In genomic region chr19:10871711-10872550, GRCh38 we compare ENCODE assay signal across 8 cellular contexts. TPM values are rescaled to one million over a fixed set of nuclear protein-coding genes. Genes with fewer than 3 reads are reported as not detected.
DNase-seq lines count a peak whose midpoint lies in the region; ATAC-seq and TF ChIP-seq lines count a peak whose summit lies in the region.

No MANE protein-coding gene starts in this region.

- no peak for TF ChIP-seq CTCF in OCI-LY3 (IDR thresholded peaks at IDR 0.05; ENCODE audit: low read depth, low read length)

- peak overlapping the region; percentile 89 for H3K9ac ChIP-seq in OCI-LY3 (ENCODE audit: low read length)

- H3K9me3 Mint-ChIP-seq in activated naive CD4-positive, alpha-beta T cell treated with anti-CD3 and anti-CD28 coated beads, Interleukin-2, amount 10 ng/mL, durations not matched to agents 7 days and 5 days, result no peaks in the 10 kb centered on the region

- ATAC-seq in GM21825 (IDR thresholded peaks at IDR 0.05; ENCODE audit: unreplicated experiment) (peak; percentile 6), left cardiac atrium (peak in 1 of 2 donors; percentile 1)

- H3K27ac Mint-ChIP-seq in activated naive CD4-positive, alpha-beta T cell treated with anti-CD3 and anti-CD28 coated beads, Interleukin-2, amount 10 ng/mL, durations not matched to agents 7 days and 5 days, result peak overlapping the region; percentile 76

- no peak overlapping the region for H2AFZ ChIP-seq in OCI-LY3 (ENCODE audit: low read depth, low read length)

- peaks cover 60% of the 10 kb centered on the region for H3K4me1 ChIP-seq in OCI-LY3 (ENCODE audit: low read length)

- H3K9me3 ChIP-seq in OCI-LY3 (ENCODE audit: insufficient read depth, low read length), result no peaks in the 10 kb centered on the region

- H3K36me3 ChIP-seq in OCI-LY3 (replicated peaks; ENCODE audit: low read depth, low read length), result peaks cover 3% of the 10 kb centered on the region

- no peaks in the 10 kb centered on the region for H3K36me3 Mint-ChIP-seq in activated naive CD4-positive, alpha-beta T cell treated with anti-CD3 and anti-CD28 coated beads, Interleukin-2, amount 10 ng/mL, durations not matched to agents 7 days and 5 days

- no peaks in the 10 kb centered on the region for H3K27me3 ChIP-seq in OCI-LY3 (ENCODE audit: low read depth, low read length)

- no peaks in the 10 kb centered on the region for H3K27me3 Mint-ChIP-seq in activated naive CD4-positive, alpha-beta T cell treated with anti-CD3 and anti-CD28 coated beads, Interleukin-2, amount 10 ng/mL, durations not matched to agents 7 days and 5 days

- H3K4me1 Mint-ChIP-seq in activated naive CD4-positive, alpha-beta T cell treated with anti-CD3 and anti-CD28 coated beads, Interleukin-2, amount 10 ng/mL, durations not matched to agents 7 days and 5 days, result peaks cover 37% of the 10 kb centered on the region

- H3K4me3 Mint-ChIP-seq in activated naive CD4-positive, alpha-beta T cell treated with anti-CD3 and anti-CD28 coated beads, Interleukin-2, amount 10 ng/mL, durations not matched to agents 7 days and 5 days, result peak overlapping the region; percentile 79

- intact Hi-C loops in left cardiac atrium (cut with DNase I), result loop anchor here in 1 of 2 donors (5.0 to 10.0 kb wide), 2 partner anchors 53 to 155 kb away; partner anchors contain the start of genes DNM2, TIMM29 and YIPF2

- peak overlapping the region; percentile 87 for H3K4me3 ChIP-seq in OCI-LY3 (ENCODE audit: low read length)

- peak overlapping the region; percentile 92 for H3K4me2 ChIP-seq in OCI-LY3 (ENCODE audit: low read length)

- 0 out of 2 replicates have a peak, but pooled peaks cover 2% of the 10 kb centered on the region for H4K20me1 ChIP-seq in OCI-LY3 (ENCODE audit: insufficient read depth, low read length)

- peak overlapping the region; percentile 64 for H3K27ac ChIP-seq in OCI-LY3 (ENCODE audit: low read length)

- peak; percentile 64 for DNase-seq in COLO668 (lab: John Stamatoyannopoulos, UW; ENCODE audit: unreplicated experiment)
- DNase-seq in activated naive CD4-positive, alpha-beta T cell treated with anti-CD3 and anti-CD28 coated beads, Interleukin-2, amount 10 ng/mL, durations not matched to agents 7 days and 5 days, result peak; percentile 58
- DNase-seq in left cardiac atrium, result peak; percentile 62
- DNase-seq in retina, result peak; percentile 48
- DNase-seq in NCI-H446 treated with DMSO at 0.1 percent for 48 hours (lab: John Stamatoyannopoulos, UW), result no peak
- DNase-seq in GF-D8 (lab: John Stamatoyannopoulos, UW), result no peak

- H3K79me2 ChIP-seq in OCI-LY3 (ENCODE audit: low read length), result peaks cover 54% of the 10 kb centered on the region

- CTCF ChIA-PET in activated naive CD4-positive, alpha-beta T cell treated with anti-CD3 and anti-CD28 coated beads, Interleukin-2, amount 10 ng/mL, durations not matched to agents 7 days and 5 days (lab: Charles Lee), result interaction anchor here (0.5 to 1.9 kb wide), 9 partner anchors 8 to 429 kb away, joined by 3 to 11 read pairs (median 4); partner anchors contain the start of genes DNM2 and SMARCA4

RNA-seq across cellular contexts. Expression of gene CARM1, which starts 0.6 kb away (rescaled TPM):
- total RNA-seq in left cardiac atrium, result 10 to 100 TPM; 31.9 to 32.4 TPM

RNA-seq across cellular contexts. Expression of gene C19orf38, which starts 23.7 kb away (rescaled TPM):
- 1 to 10 TPM; 1.1 to 1.2 TPM for total RNA-seq in left cardiac atrium

RNA-seq across cellular contexts. Expression of gene TMED1, which starts 35.9 kb away (rescaled TPM):
- 10 to 100 TPM; 27.2 to 28.5 TPM for total RNA-seq in left cardiac atrium

RNA-seq across cellular contexts. Expression of gene YIPF2, which starts 56.5 kb away (rescaled TPM):
- 10 to 100 TPM; 26.5 to 31.8 TPM for total RNA-seq in left cardiac atrium

RNA-seq across cellular contexts. Expression of gene TIMM29, which starts 56.7 kb away (rescaled TPM):
- total RNA-seq in left cardiac atrium, result 10 to 100 TPM; 12.7 to 15.1 TPM

Comparison
In these comparisons a context has a peak if more than half of its experiments do, and no peak if none do; other contexts are left out.
1. DNase-seq: peak in COLO668 (single experiment), activated naive CD4-positive, alpha-beta T cell treated with anti-CD3 and anti-CD28 coated beads, Interleukin-2, amount 10 ng/mL, durations not matched to agents 7 days and 5 days (single experiment), left cardiac atrium (single experiment) and retina (single experiment); none in NCI-H446 treated with DMSO at 0.1 percent for 48 hours (single experiment) and GF-D8 (single experiment).